ENCODE assay signal across 9 cellular contexts in the genomic region with DNA sequence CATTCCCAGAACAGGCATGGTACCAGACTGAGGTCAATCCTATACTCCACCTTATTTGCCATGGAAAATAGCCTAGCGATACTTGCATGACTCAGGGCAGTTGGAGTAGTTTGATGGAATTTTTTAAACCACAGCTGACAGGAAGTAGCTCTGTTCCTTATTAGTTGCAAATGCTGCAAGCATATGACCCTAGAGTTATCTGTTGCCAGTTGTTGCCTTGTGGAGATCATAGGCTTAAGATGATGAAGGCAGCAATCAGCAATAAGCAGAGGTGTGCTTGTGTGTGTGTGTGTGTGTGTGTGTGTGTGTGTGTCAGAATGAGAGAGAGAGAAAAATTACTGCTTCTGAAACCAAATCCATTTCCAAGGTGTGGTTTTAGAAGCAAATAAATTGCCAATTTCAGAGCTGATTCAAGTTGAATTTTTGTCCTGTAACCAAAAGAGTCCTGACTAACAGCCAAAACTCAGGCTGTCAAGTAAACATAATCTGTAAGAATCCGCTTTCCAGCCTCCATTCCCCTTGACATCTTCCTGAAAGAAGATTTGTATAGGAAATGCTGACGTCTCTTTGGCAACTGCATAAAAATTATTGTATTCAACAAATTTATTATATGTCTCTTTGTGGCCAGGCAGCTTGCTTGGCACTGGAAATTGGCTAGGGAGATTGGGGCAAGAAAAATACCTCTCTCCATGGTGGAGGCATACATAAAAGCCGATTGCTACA.
DNase-seq lines count a peak whose midpoint lies in the region; ATAC-seq, FAIRE-seq and TF ChIP-seq lines count a peak whose summit lies in the region.
"Had no signal": no experiment of that assay in that cellular context is flagged by ENCODE, and none has a peak within 500 bp of the region (broad histone marks: within the 10 kb centered on the region; RNA-seq: fewer than 3 reads in every experiment).

No MANE protein-coding gene starts in this region.

- H3K4me1 ChIP-seq in ACC112 (ENCODE audit: control insufficient read depth, insufficient read depth, low read length, unreplicated experiment) = peaks cover 10% of the 10 kb centered on the region
- H3K4me1 ChIP-seq in right lobe of liver = no peaks in the 10 kb centered on the region

- H3K9me3 ChIP-seq in right lobe of liver = no peaks in the 10 kb centered on the region
- H3K9me3 ChIP-seq in CD4-positive, alpha-beta T cell (ENCODE audit: control insufficient read depth, low read length) = no peaks in the 10 kb centered on the region

- POLR2A ChIA-PET in CD4-positive, alpha-beta T cell (lab: Charles Lee) = no interaction called here

- CTCF ChIA-PET in CD4-positive, alpha-beta T cell (lab: Charles Lee) = interaction anchor here (1.3 kb wide), 1 partner anchor 15 kb away, joined by 3 read pairs; no protein-coding TSS in a partner anchor

- H2AFZ ChIP-seq in ACC112 (ENCODE audit: low read length, unreplicated experiment) = peak overlapping the region; percentile 62

- no peak overlapping the region for H3K4me3 Mint-ChIP-seq in CD4-positive, alpha-beta T cell

- H3K27me3 Mint-ChIP-seq in CD4-positive, alpha-beta T cell = peaks cover 10% of the 10 kb centered on the region

- H3K4me3 ChIP-seq in ACC112 (ENCODE audit: low read depth, low read length) (no peak overlapping the region), bronchial epithelial cell (ENCODE audit: low read depth, low read length) (no peak overlapping the region), right lobe of liver (no peak overlapping the region)

- TF ChIP-seq CTCF in bronchial epithelial cell (IDR thresholded peaks at IDR 0.05; ENCODE audit: insufficient read depth, low read length, severe bottlenecking) (no peak), right lobe of liver (IDR thresholded peaks at IDR 0.05) (no peak)
- no peak for TF ChIP-seq CTCF in CD4-positive, alpha-beta T cell (IDR thresholded peaks at IDR 0.05)

- H3K27ac ChIP-seq in ACC112 (ENCODE audit: low read depth, low read length) (no peak overlapping the region), right lobe of liver (no peak overlapping the region)
- H3K27ac ChIP-seq in CD4-positive, alpha-beta T cell (ENCODE audit: low read depth, low read length) = no peak overlapping the region
- H3K27ac ChIP-seq: C4-2B had no signal

- peak; percentile 7 for DNase-seq in LoVo (ENCODE audit: low spot score)
- peak; percentile 84 for DNase-seq in bronchial epithelial cell (ENCODE audit: low read depth)
- no peak for DNase-seq in right lobe of liver
- DNase-seq in CD4-positive, alpha-beta T cell = no peak
- no peak for DNase-seq in stimulated activated naive CD8-positive, alpha-beta T cell treated with anti-CD3 and anti-CD28 coated beads, Interleukin-15, Interleukin-2, amounts not matched to agents 100 U/mL and 50 U/mL, for 24 hours
- DNase-seq in SKM-1 (lab: John Stamatoyannopoulos, UW; ENCODE audit: unreplicated experiment) = no peak
- no peak for DNase-seq in NCI-H2029 treated with DMSO at 0.1 percent for 48 hours (lab: John Stamatoyannopoulos, UW)

- H3K36me3 Mint-ChIP-seq in CD4-positive, alpha-beta T cell (ENCODE audit: low read depth) = no peaks in the 10 kb centered on the region

- FAIRE-seq in bronchial epithelial cell (lab: Jason Lieb, UNC) = peak; percentile 50

- WGBS in right lobe of liver (ENCODE audit: insufficient coverage, low coverage, low lambda C conversion rate, missing lambda C conversion rate) = 53% methylated on average over 4 of the region's 4 CpGs

- peaks cover 4% of the 10 kb centered on the region for H3K4me1 Mint-ChIP-seq in CD4-positive, alpha-beta T cell (ENCODE audit: low read depth)

- no peak overlapping the region for H3K27ac Mint-ChIP-seq in CD4-positive, alpha-beta T cell

- H3K27me3 ChIP-seq in ACC112 (ENCODE audit: insufficient read depth, low read length) (no peaks in the 10 kb centered on the region), bronchial epithelial cell (ENCODE audit: control insufficient read depth, insufficient read depth, low read length) (no peaks in the 10 kb centered on the region), right lobe of liver (no peaks in the 10 kb centered on the region)
- H3K27me3 ChIP-seq in CD4-positive, alpha-beta T cell (ENCODE audit: control insufficient read depth, insufficient read depth, low read length) = no peaks in the 10 kb centered on the region

- no peaks in the 10 kb centered on the region for H3K36me3 ChIP-seq in ACC112 (ENCODE audit: insufficient read depth, low read length)
- H3K36me3 ChIP-seq in bronchial epithelial cell (ENCODE audit: control insufficient read depth, insufficient read depth, low read length) = no peaks in the 10 kb centered on the region
- H3K36me3 ChIP-seq in right lobe of liver = no peaks in the 10 kb centered on the region

- no peaks in the 10 kb centered on the region for H3K9me3 Mint-ChIP-seq in CD4-positive, alpha-beta T cell

- intact Hi-C loops in right lobe of liver (cut with DNase I) = no loop called here
- intact Hi-C loops in CD4-positive, alpha-beta T cell (cut with DNase I, micrococcal nuclease) = no loop called here

- ATAC-seq in right lobe of liver = peak; percentile 53 to 70 (median 63)
- ATAC-seq in CD4-positive, alpha-beta T cell (ENCODE audit: poor library complexity) = no peak
- ATAC-seq in stimulated activated naive CD8-positive, alpha-beta T cell treated with anti-CD3 and anti-CD28 coated beads, Interleukin-15, Interleukin-2, amounts not matched to agents 100 U/mL and 50 U/mL, for 24 hours = no peak

- H3K79me2 ChIP-seq in ACC112 (ENCODE audit: control insufficient read depth, insufficient read depth, low read length, unreplicated experiment) = no peaks in the 10 kb centered on the region

- no peak for TF ChIP-seq POLR2A in right lobe of liver (IDR thresholded peaks at IDR 0.05)

Comparison
In these comparisons a context has a peak if more than half of its experiments do, and no peak if none do; other contexts are left out.
1. DNase-seq: peak in LoVo (single experiment) and bronchial epithelial cell (single experiment); none in right lobe of liver (0 of 3), CD4-positive, alpha-beta T cell (0 of 10), stimulated activated naive CD8-positive, alpha-beta T cell treated with anti-CD3 and anti-CD28 coated beads, Interleukin-15, Interleukin-2, amounts not matched to agents 100 U/mL and 50 U/mL, for 24 hours (single experiment), SKM-1 (single experiment) and NCI-H2029 treated with DMSO at 0.1 percent for 48 hours (single experiment).
2. ATAC-seq: peak in right lobe of liver (4 of 4); none in CD4-positive, alpha-beta T cell (single experiment) and stimulated activated naive CD8-positive, alpha-beta T cell treated with anti-CD3 and anti-CD28 coated beads, Interleukin-15, Interleukin-2, amounts not matched to agents 100 U/mL and 50 U/mL, for 24 hours (single experiment).